Comparison of ENCODE assay signal across 17 cellular contexts in genomic region chr15:73962409-73962808, GRCh38.
"Had no signal": no experiment of that assay in that cellular context is flagged by ENCODE, and none has a peak within 500 bp of the region (broad histone marks: within the 10 kb centered on the region; RNA-seq: fewer than 3 reads in every experiment).

No MANE protein-coding gene starts in this region.

- H3K4me3 Mint-ChIP-seq: natural killer cell, neural crest cell had no signal

- H3K27me3 ChIP-seq: gastroesophageal sphincter had no signal

- H3K27ac ChIP-seq: dorsolateral prefrontal cortex, gastroesophageal sphincter, skin epidermis, stomach, thoracic aorta, transverse colon had no signal

- H3K9me3 ChIP-seq: gastroesophageal sphincter, mucosa of descending colon, stomach, thoracic aorta, transverse colon had no signal

- H3K4me3 ChIP-seq: dorsolateral prefrontal cortex, gastroesophageal sphincter, mucosa of descending colon, skin epidermis, stomach, thoracic aorta, transverse colon had no signal

- H3K27ac Mint-ChIP-seq: natural killer cell had no signal

- H3K36me3 ChIP-seq: gastroesophageal sphincter, stomach, thoracic aorta, transverse colon had no signal

- H3K9me3 Mint-ChIP-seq: natural killer cell, neural crest cell had no signal

- H3K36me3 Mint-ChIP-seq: natural killer cell had no signal

- DNase-seq: cortex of kidney; dorsolateral prefrontal cortex; effector CD8-positive, alpha-beta T cell; head of caudate nucleus; hippocampal formation; mammary epithelial cell; mucosa of descending colon; natural killer cell; stimulated activated CD4-positive, alpha-beta T cell treated with anti-CD3 and anti-CD28 coated beads, Interleukin-12 subunit alpha, Interleukin-12 subunit beta, amount 100 ng/mL, for 4 hours; stimulated activated naive CD4-positive, alpha-beta T cell; stomach; substantia nigra; transverse colon had no signal
